ENCODE assay signal across 18 cellular contexts in the genomic region with DNA sequence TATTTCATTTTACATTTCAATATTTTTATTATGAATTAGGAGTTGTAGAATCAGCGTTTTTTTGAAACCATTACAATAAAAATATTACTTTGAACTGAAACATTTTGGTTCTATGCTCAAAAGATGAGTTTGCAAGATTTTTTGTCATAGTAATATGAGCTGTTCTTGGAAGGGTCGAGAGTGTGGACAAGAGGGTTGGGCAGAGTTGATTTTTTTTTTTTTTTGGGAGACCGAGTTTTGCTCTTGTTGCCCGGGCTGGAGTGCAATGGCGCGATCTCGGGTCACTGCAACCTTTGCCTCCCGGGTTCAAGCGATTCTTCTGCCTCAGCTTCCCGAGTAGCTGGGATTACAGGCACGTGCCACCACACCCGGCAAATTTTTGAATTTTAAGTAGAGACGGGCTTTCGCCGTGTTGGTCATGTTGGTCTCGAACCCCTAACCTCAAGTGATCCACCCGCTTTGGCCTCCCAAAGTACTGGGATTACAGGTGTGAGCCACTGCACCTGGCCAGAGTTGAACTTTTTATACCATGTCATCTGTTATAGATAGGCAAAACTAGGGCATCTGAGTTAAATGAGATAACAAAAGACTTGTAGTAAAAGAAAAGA. TPM values are rescaled to one million over a fixed set of nuclear protein-coding genes. Genes with fewer than 3 reads are reported as not detected.
DNase-seq lines count a peak whose midpoint lies in the region; ATAC-seq, FAIRE-seq and TF ChIP-seq lines count a peak whose summit lies in the region.
"Had no signal": no experiment of that assay in that cellular context is flagged by ENCODE, and none has a peak within 500 bp of the region (broad histone marks: within the 10 kb centered on the region; RNA-seq: fewer than 3 reads in every experiment).

No MANE protein-coding gene starts in this region.

- ATAC-seq in GM12878 = no peak
- ATAC-seq in stimulated activated effector memory CD8-positive, alpha-beta T cell treated with anti-CD3 and anti-CD28 coated beads, Interleukin-12 subunit alpha, Interleukin-12 subunit beta, amount 100 ng/mL, for 72 hours = no peak

- H3K9me3 Mint-ChIP-seq in activated naive CD4-positive, alpha-beta T cell treated with anti-CD3 and anti-CD28 coated beads, Interleukin-2, amount 50 U/mL, for 24 hours = no peaks in the 10 kb centered on the region
- H3K9me3 Mint-ChIP-seq in stimulated activated effector memory CD8-positive, alpha-beta T cell treated with anti-CD3 and anti-CD28 coated beads, Interleukin-12 subunit alpha, Interleukin-12 subunit beta, amount 100 ng/mL, for 72 hours = no peaks in the 10 kb centered on the region

- H3K9ac ChIP-seq in GM12878 (ENCODE audit: control insufficient read depth, insufficient read depth, low read length) = no peak overlapping the region; the same call in 1 of the 2 replicates

- H3K4me2 ChIP-seq in GM12878 (ENCODE audit: control insufficient read depth, insufficient read depth) = peak overlapping the region; percentile 74

- H3K36me3 Mint-ChIP-seq in activated naive CD4-positive, alpha-beta T cell treated with anti-CD3 and anti-CD28 coated beads, Interleukin-2, amount 50 U/mL, for 24 hours = peaks cover 10% of the 10 kb centered on the region
- H3K36me3 Mint-ChIP-seq in stimulated activated effector memory CD8-positive, alpha-beta T cell treated with anti-CD3 and anti-CD28 coated beads, Interleukin-12 subunit alpha, Interleukin-12 subunit beta, amount 100 ng/mL, for 72 hours = peaks cover 81% of the 10 kb centered on the region

- no peaks in the 10 kb centered on the region for H3K27me3 ChIP-seq in GM12878 (replicated peaks in 1 of 2; ENCODE audit: control insufficient read depth in 2 of 2, insufficient read depth in 2 of 2, low read length in 1 of 2)
- H3K27me3 ChIP-seq in testis = no peaks in the 10 kb centered on the region
- H3K27me3 ChIP-seq: cardiac muscle cell, uterus had no signal

- no peak for TF ChIP-seq EP300 in GM12878 (IDR thresholded peaks at IDR 0.05; ENCODE audit: borderline replicate concordance in 1 of 2, control insufficient read depth in 1 of 2, low read depth in 2 of 2, low read length in 2 of 2)

- RAD21 ChIA-PET in GM12878 (lab: Charles Lee; ENCODE audit: unreplicated experiment) = interaction anchor here (0.9 to 2.2 kb wide), 4 partner anchors 20 to 122 kb away, joined by 3 to 9 read pairs (median 4); partner anchors contain the start of gene MRPS14

- H3K36me3 ChIP-seq in GM12878 (ENCODE audit: control insufficient read depth in 2 of 2, insufficient read depth in 2 of 2, low read length in 1 of 2) = peaks cover 0 to 15% of the 10 kb centered on the region in 2 experiments; a peak in 2 of 4 replicates
- no peaks in the 10 kb centered on the region for H3K36me3 ChIP-seq in testis (ENCODE audit: low read depth, missing control alignments)
- H3K36me3 ChIP-seq: uterus had no signal

- CTCF ChIA-PET in GM12878 (lab: Yijun Ruan, JAX) = interaction anchor here (0.6 to 1.8 kb wide), 7 partner anchors 12 to 712 kb away, joined by 3 to 7 read pairs (median 3); no protein-coding TSS in a partner anchor

- WGBS in GM12878 (ENCODE audit: insufficient coverage, insufficient replicate concordance, low lambda C conversion rate, missing lambda C conversion rate) = 93% methylated on average over 17 of the region's 17 CpGs
- 50 to 65% methylated on average over 13 to 17 of the region's 17 CpGs for WGBS in testis, 2 donors

- BruUV-seq in GM12878 (replicated peaks; lab: Mats Ljungman, UMichigan) = no TSS peak

- H3K4me1 ChIP-seq in GM12878 (ENCODE audit: control insufficient read depth, insufficient read depth, low read length) (peaks cover 9% of the 10 kb centered on the region), testis (peaks cover 5% of the 10 kb centered on the region)

- SMC1A ChIA-PET in GM12878 (lab: Charles Lee; ENCODE audit: uncharacterized antibody, unreplicated experiment) = interaction anchor here (0.7 to 3.5 kb wide), 8 partner anchors 9 to 39 kb away, joined by 3 to 19 read pairs (median 4); partner anchors contain the start of gene MRPS14

- H3K9me3 ChIP-seq in GM12878 (replicated peaks; ENCODE audit: control insufficient read depth, insufficient read depth, low read length) (no peaks in the 10 kb centered on the region), testis (no peaks in the 10 kb centered on the region)
- H3K9me3 ChIP-seq: uterus had no signal

- H3K27ac Mint-ChIP-seq in activated naive CD4-positive, alpha-beta T cell treated with anti-CD3 and anti-CD28 coated beads, Interleukin-2, amount 50 U/mL, for 24 hours = no peak overlapping the region
- H3K27ac Mint-ChIP-seq in stimulated activated effector memory CD8-positive, alpha-beta T cell treated with anti-CD3 and anti-CD28 coated beads, Interleukin-12 subunit alpha, Interleukin-12 subunit beta, amount 100 ng/mL, for 72 hours = peak overlapping the region; percentile 54

- TF ChIP-seq POLR2A in NB4 (IDR thresholded peaks at IDR 0.05; ENCODE audit: extremely low read depth, insufficient read length) (no peak), GM12878 (IDR thresholded peaks at IDR 0.05; ENCODE audit: low read depth, low read length) (no peak), testis (IDR thresholded peaks at IDR 0.05) (no peak)

- POLR2A ChIA-PET in GM12878 (lab: Charles Lee) = interaction anchor here (1.4 to 2.7 kb wide), 2 partner anchors 21 to 37 kb away, joined by 4 to 15 read pairs; partner anchors contain the start of gene MRPS14

- H3K27ac ChIP-seq in GM12878 (ENCODE audit: control insufficient read depth, insufficient read depth) (no peak overlapping the region), testis (no peak overlapping the region), caudate nucleus (ENCODE audit: low read depth, low read length) (no peak overlapping the region)
- H3K27ac ChIP-seq: cardiac muscle cell, uterus had no signal

- FAIRE-seq in GM12878 (lab: Jason Lieb, UNC) = no peak

- TF ChIP-seq CTCF in NB4 (IDR thresholded peaks at IDR 0.05; ENCODE audit: low read depth, low read length) (no peak), GM12878 (IDR thresholded peaks at IDR 0.05 in 2 of 3, conservative IDR thresholded peaks at IDR 0.05 in 1 of 3; ENCODE audit: control insufficient read depth in 2 of 3, extremely low read depth in 1 of 3, insufficient read depth in 1 of 3, low read depth in 3 of 3, low read length in 3 of 3) (no peak), testis (IDR thresholded peaks at IDR 0.05) (no peak)

- peaks cover 82% of the 10 kb centered on the region for H3K79me2 ChIP-seq in GM12878 (ENCODE audit: control insufficient read depth, insufficient read depth, low read length)

- H3K4me3 ChIP-seq in NB4 (ENCODE audit: low read depth, low read length) = peak overlapping the region; percentile 96
- peak overlapping the region; percentile 43; the same call in 1 of the 2 replicates for H3K4me3 ChIP-seq in GM12878
- H3K4me3 ChIP-seq in testis = no peak overlapping the region
- H3K4me3 ChIP-seq: cardiac muscle cell, uterus had no signal

- no peak overlapping the region for H2AFZ ChIP-seq in GM12878 (ENCODE audit: control insufficient read depth, low read depth, low read length)

- H3K4me1 Mint-ChIP-seq in activated naive CD4-positive, alpha-beta T cell treated with anti-CD3 and anti-CD28 coated beads, Interleukin-2, amount 50 U/mL, for 24 hours = peaks cover 46% of the 10 kb centered on the region
- peaks cover 43% of the 10 kb centered on the region for H3K4me1 Mint-ChIP-seq in stimulated activated effector memory CD8-positive, alpha-beta T cell treated with anti-CD3 and anti-CD28 coated beads, Interleukin-12 subunit alpha, Interleukin-12 subunit beta, amount 100 ng/mL, for 72 hours

- no peaks in the 10 kb centered on the region for H4K20me1 ChIP-seq in GM12878 (ENCODE audit: control insufficient read depth, insufficient read depth)

- no peak for DNase-seq in activated naive CD4-positive, alpha-beta T cell treated with Interleukin-2 at 50 U/mL for 16 hours
- DNase-seq in NB4 (ENCODE audit: low read depth) (no peak), GM12878 (ENCODE audit: low read depth, low spot score) (no peak), T-helper 9 cell (no peak), testis (no peak), caudate nucleus (lab: John Stamatoyannopoulos, UW) (no peak)
- DNase-seq in stimulated activated effector memory CD8-positive, alpha-beta T cell treated with anti-CD3 and anti-CD28 coated beads, Interleukin-12 subunit alpha, Interleukin-12 subunit beta, amount 100 ng/mL, for 72 hours (ENCODE audit: low spot score in 2 of 2) = no peak
- DNase-seq: activated CD4-positive, CD25-positive, alpha-beta regulatory T cell; activated effector memory CD4-positive, alpha-beta T cell treated with anti-CD3 and anti-CD28 coated beads, Interleukin-2, amount 50 U/mL, for 16 hours; foreskin melanocyte; Kasumi-1; NCI-H2081 treated with DMSO at 0.1 percent for 48 hours; NCI-H82; stimulated activated CD4-positive, alpha-beta T cell treated with anti-CD3 and anti-CD28 coated beads, Interleukin-1b, Interleukin-23, amount 100 ng/mL, for 48 hours; uterus had no signal

- peak overlapping the region; percentile 0 for H3K4me3 Mint-ChIP-seq in activated naive CD4-positive, alpha-beta T cell treated with anti-CD3 and anti-CD28 coated beads, Interleukin-2, amount 50 U/mL, for 24 hours
- no peak overlapping the region for H3K4me3 Mint-ChIP-seq in stimulated activated effector memory CD8-positive, alpha-beta T cell treated with anti-CD3 and anti-CD28 coated beads, Interleukin-12 subunit alpha, Interleukin-12 subunit beta, amount 100 ng/mL, for 72 hours

- intact Hi-C loops in GM12878 (cut with micrococcal nuclease; ENCODE audit: unreplicated experiment) (no loop called here), testis (cut with DNase I; ENCODE audit: low total_unique reads) (no loop called here)

- H3K27me3 Mint-ChIP-seq in activated naive CD4-positive, alpha-beta T cell treated with anti-CD3 and anti-CD28 coated beads, Interleukin-2, amount 50 U/mL, for 24 hours = no peaks in the 10 kb centered on the region
- H3K27me3 Mint-ChIP-seq: progenitor cell of endocrine pancreas had no signal

- no peak for TF ChIP-seq RAD21 in GM12878 (IDR thresholded peaks at IDR 0.05; ENCODE audit: insufficient read depth, low read depth, low read length)

- in situ Hi-C loops in GM12878 (cut with MboI) = no loop called here

RNA-seq across cellular contexts. Expression of gene CACYBP, which starts 3.3 kb away (rescaled TPM):
- 31.8 and 34.6 TPM in 2 replicates for total RNA-seq in GM12878 (2013; cell fraction: nucleolus; rRNA removed)
- 219 and 337 TPM in 2 replicates for total RNA-seq in GM12878 (2014; rRNA removed)
- total RNA-seq in GM12878 (2014; rRNA removed; fragmentation: Illumina TruSeq; extraction: Trizol) = 191 and 217 TPM in 2 replicates
- 140 and 142 TPM in 2 replicates for total RNA-seq in GM12878 (2021)
- polyA plus RNA-seq in GM12878 (2011; ENCODE audit: low read depth) = 50.2 TPM
- 77.7 and 118 TPM in 2 replicates for polyA plus RNA-seq in GM12878 (2011; rRNA removed)
- 54.1 and 73.7 TPM in 2 replicates for polyA plus RNA-seq in GM12878 (2011; cell fraction: cytosol; rRNA removed)
- 26.5 and 55.8 TPM in 2 replicates for polyA plus RNA-seq in GM12878 (2011; cell fraction: nucleus; rRNA removed)
- 93.7 and 110 TPM in 2 replicates for polyA plus RNA-seq in GM12878 (2012)
- polyA plus RNA-seq in GM12878 (2014; fragmentation: Illumina TruSeq; extraction: Trizol) = 120 and 220 TPM in 2 replicates
- 100 to 1,000 TPM; 189 to 199 TPM for polyA plus RNA-seq in GM12878 (2014; fragmentation: Nextera tagmentation; extraction: Ambion mirVana)
- 354 and 488 TPM in 2 replicates for polyA plus RNA-seq in GM12878 (2014; rRNA removed)
- polyA plus RNA-seq in GM12878 (2016; fragmentation: Nextera tagmentation; extraction: Ambion mirVana) = 100 to 1,000 TPM; 431 to 439 TPM
- polyA minus RNA-seq in GM12878 (2011; rRNA and poly(A)+ RNA removed) = 12.0 and 30.3 TPM in 2 replicates
- 12.6 and 14.0 TPM in 2 replicates for polyA minus RNA-seq in GM12878 (2011; cell fraction: cytosol; rRNA and poly(A)+ RNA removed)
- polyA minus RNA-seq in GM12878 (2011; cell fraction: nucleus; rRNA and poly(A)+ RNA removed) = 21.4 and 31.9 TPM in 2 replicates
- 100 to 1,000 TPM in 1 of 2 donors, 10 to 100 TPM in 1; 74.4 to 120 TPM for total RNA-seq in testis
- polyA plus RNA-seq in testis (ENCODE audit: insufficient read depth, low read depth, low replicate concordance) = 121 TPM

RNA-seq across cellular contexts. Expression of gene MRPS14, which starts 20.2 kb away (rescaled TPM):
- total RNA-seq in GM12878 (2013; cell fraction: nucleolus; rRNA removed) = 31.6 and 35.9 TPM in 2 replicates
- total RNA-seq in GM12878 (2014; rRNA removed) (35.7 and 37.9 TPM in 2 replicates), GM12878 (2014; rRNA removed; fragmentation: Illumina TruSeq; extraction: Trizol) (28.2 and 31.1 TPM in 2 replicates), GM12878 (2021) (37.0 and 40.6 TPM in 2 replicates), testis (10 to 100 TPM; 30.2 to 31.2 TPM)
- polyA plus RNA-seq in GM12878 (2011; ENCODE audit: low read depth) = 22.3 TPM
- polyA plus RNA-seq in GM12878 (2011; rRNA removed) (57.6 and 70.6 TPM in 2 replicates), GM12878 (2014; fragmentation: Illumina TruSeq; extraction: Trizol) (39.8 and 40.5 TPM in 2 replicates), GM12878 (2014; fragmentation: Nextera tagmentation; extraction: Ambion mirVana) (100 to 1,000 TPM; 223 to 224 TPM), GM12878 (2014; rRNA removed) (37.7 and 43.2 TPM in 2 replicates), GM12878 (2016; fragmentation: Nextera tagmentation; extraction: Ambion mirVana) (100 to 1,000 TPM; 112 to 122 TPM), testis (ENCODE audit: insufficient read depth, low read depth, low replicate concordance) (42.8 TPM)
- polyA plus RNA-seq in GM12878 (2011; cell fraction: cytosol; rRNA removed) = 31.5 and 37.1 TPM in 2 replicates
- polyA plus RNA-seq in GM12878 (2011; cell fraction: nucleus; rRNA removed) = 24.7 and 31.1 TPM in 2 replicates
- 26.7 and 29.7 TPM in 2 replicates for polyA plus RNA-seq in GM12878 (2012)
- polyA minus RNA-seq in GM12878 (2011; rRNA and poly(A)+ RNA removed) = 15.9 and 17.7 TPM in 2 replicates
- 5.8 and 6.0 TPM in 2 replicates for polyA minus RNA-seq in GM12878 (2011; cell fraction: cytosol; rRNA and poly(A)+ RNA removed)
- polyA minus RNA-seq in GM12878 (2011; cell fraction: nucleus; rRNA and poly(A)+ RNA removed) = 7.7 and 12.0 TPM in 2 replicates

Comparison
In these comparisons a context has a peak if more than half of its experiments do, and no peak if none do; other contexts are left out.
1. H3K4me3 ChIP-seq: peak in NB4 (single experiment) and GM12878 (single experiment); none in testis (0 of 2).